Comparison of ENCODE assay signal across 1 cellular context in the genomic region with DNA sequence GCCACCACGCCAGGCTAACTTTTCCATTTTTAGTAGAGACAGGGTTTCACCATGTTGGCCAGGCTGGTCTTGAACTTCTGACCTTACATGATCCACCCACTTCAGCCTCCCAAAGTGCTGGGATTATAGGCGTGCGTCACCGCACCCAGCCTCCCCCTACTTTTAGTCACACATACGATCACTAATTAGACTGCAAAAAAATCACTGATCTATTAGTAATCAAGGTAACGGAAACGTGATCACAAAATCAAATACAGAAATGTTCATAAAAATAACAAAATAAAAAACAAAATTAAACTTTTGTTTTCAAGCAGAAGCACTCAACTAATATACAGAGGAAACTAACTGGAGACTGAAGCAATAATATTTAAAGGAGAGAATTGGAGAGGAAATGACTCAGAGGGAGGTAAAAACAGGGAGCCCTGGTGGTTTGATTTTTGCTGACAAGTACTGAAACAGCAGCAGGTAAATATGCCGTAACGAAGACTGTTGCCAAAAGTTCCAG.
TF ChIP-seq lines count a peak whose summit lies in the region.

No MANE protein-coding gene starts in this region.

TF ChIP-seq in K562, 482 proteins besides CTCF, POLR2A, EP300 and RAD21 (continued from another document and continues in another):
- TF ChIP-seq, protein P1, sequence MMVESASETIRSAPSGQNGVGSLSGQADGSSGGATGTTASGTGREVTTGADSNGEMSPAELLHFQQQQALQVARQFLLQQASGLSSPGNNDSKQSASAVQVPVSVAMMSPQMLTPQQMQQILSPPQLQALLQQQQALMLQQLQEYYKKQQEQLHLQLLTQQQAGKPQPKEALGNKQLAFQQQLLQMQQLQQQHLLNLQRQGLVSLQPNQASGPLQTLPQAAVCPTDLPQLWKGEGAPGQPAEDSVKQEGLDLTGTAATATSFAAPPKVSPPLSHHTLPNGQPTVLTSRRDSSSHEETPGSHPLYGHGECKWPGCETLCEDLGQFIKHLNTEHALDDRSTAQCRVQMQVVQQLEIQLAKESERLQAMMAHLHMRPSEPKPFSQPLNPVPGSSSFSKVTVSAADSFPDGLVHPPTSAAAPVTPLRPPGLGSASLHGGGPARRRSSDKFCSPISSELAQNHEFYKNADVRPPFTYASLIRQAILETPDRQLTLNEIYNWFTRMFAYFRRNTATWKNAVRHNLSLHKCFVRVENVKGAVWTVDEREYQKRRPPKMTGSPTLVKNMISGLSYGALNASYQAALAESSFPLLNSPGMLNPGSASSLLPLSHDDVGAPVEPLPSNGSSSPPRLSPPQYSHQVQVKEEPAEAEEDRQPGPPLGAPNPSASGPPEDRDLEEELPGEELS (CRISPR knock-in tag; IDR thresholded peaks at IDR 0.05; ENCODE audit: borderline replicate concordance): no peak
- TF ChIP-seq ZKSCAN3 (CRISPR knock-in tag; IDR thresholded peaks at IDR 0.05) (no peak), HDAC8 (tag; IDR thresholded peaks at IDR 0.05) (no peak), SREBF1 (IDR thresholded peaks at IDR 0.05; ENCODE audit: borderline replicate concordance, low read depth, low read length) (no peak), RHOXF2B (CRISPR knock-in tag; conservative IDR thresholded peaks at IDR 0.05) (no peak), L3MBTL2 (IDR thresholded peaks at IDR 0.05) (no peak), TAF9B (IDR thresholded peaks at IDR 0.05; ENCODE audit: partially characterized antibody) (peak; percentile 22), NFIC (IDR thresholded peaks at IDR 0.05) (0 out of 2 replicates have a peak, but pooled peaks have one; percentile 5), NBN (IDR thresholded peaks at IDR 0.05; ENCODE audit: low read depth) (no peak), MEIS2 (IDR thresholded peaks at IDR 0.05; ENCODE audit: partially characterized antibody) (peak; percentile 23), MAZ (CRISPR knock-in tag; conservative IDR thresholded peaks at IDR 0.05 in 1 of 2, IDR thresholded peaks at IDR 0.05 in 1 of 2) (no peak), HCFC1 (IDR thresholded peaks at IDR 0.05; ENCODE audit: low read depth, low read length) (no peak), CXXC5 (CRISPR knock-in tag; IDR thresholded peaks at IDR 0.05) (0 out of 2 replicates have a peak, but pooled peaks have one; percentile 25), ARHGAP35 (IDR thresholded peaks at IDR 0.05; ENCODE audit: partially characterized antibody) (no peak), ATF7 (IDR thresholded peaks at IDR 0.05) (peak; percentile 29; the same call in 1 of the 2 replicates), YBX1 (IDR thresholded peaks at IDR 0.05) (no peak), TEAD2 (tag; IDR thresholded peaks at IDR 0.05) (no peak), ARNT (IDR thresholded peaks at IDR 0.05) (0 out of 4 replicates have a peak, but pooled peaks of 1 of the 2 experiments have one; percentile 27), ZNF23 (CRISPR knock-in tag; IDR thresholded peaks at IDR 0.05) (no peak), KDM1A (IDR thresholded peaks at IDR 0.05) (peak; percentile 77 to 86), MTA2 (IDR thresholded peaks at IDR 0.05; ENCODE audit: low read depth) (no peak), NR2C2 (CRISPR knock-in tag; IDR thresholded peaks at IDR 0.05) (no peak), NR2C2 (tag; IDR thresholded peaks at IDR 0.05) (peak; percentile 25; the same call in 1 of the 2 replicates), NR2F6 (CRISPR knock-in tag; IDR thresholded peaks at IDR 0.05) (no peak), ZNF830 (CRISPR knock-in tag; IDR thresholded peaks at IDR 0.05) (no peak), RAD51 (IDR thresholded peaks at IDR 0.05; ENCODE audit: borderline replicate concordance, low read depth) (0 out of 2 replicates have a peak, but pooled peaks have one; percentile 6), SOX6 (IDR thresholded peaks at IDR 0.05) (peak; percentile 24; the same call in 1 of the 2 replicates), SRSF1 (IDR thresholded peaks at IDR 0.05; ENCODE audit: low read depth, low read length) (no peak), BCL6 (CRISPR knock-in tag; IDR thresholded peaks at IDR 0.05) (no peak), NFE2 (IDR thresholded peaks at IDR 0.05; ENCODE audit: low read depth) (peak; percentile 56; the same call in 1 of the 2 replicates), C11orf30 (IDR thresholded peaks at IDR 0.05; ENCODE audit: low read depth) (peak; percentile 96), ASH1L (IDR thresholded peaks at IDR 0.05; ENCODE audit: borderline replicate concordance, low read depth, partially characterized antibody) (no peak), EP400 (IDR thresholded peaks at IDR 0.05) (0 out of 2 replicates have a peak, but pooled peaks have one; percentile 28), ETV5 (CRISPR knock-in tag; IDR thresholded peaks at IDR 0.05; ENCODE audit: low read depth) (no peak), ZNF696 (CRISPR knock-in tag; conservative IDR thresholded peaks at IDR 0.05) (no peak), ZNF764 (CRISPR knock-in tag; IDR thresholded peaks at IDR 0.05; ENCODE audit: low read depth) (no peak), THRAP3 (IDR thresholded peaks at IDR 0.05; ENCODE audit: borderline replicate concordance) (peak; percentile 24; the same call in 1 of the 2 replicates)
- TF ChIP-seq, protein P2, sequence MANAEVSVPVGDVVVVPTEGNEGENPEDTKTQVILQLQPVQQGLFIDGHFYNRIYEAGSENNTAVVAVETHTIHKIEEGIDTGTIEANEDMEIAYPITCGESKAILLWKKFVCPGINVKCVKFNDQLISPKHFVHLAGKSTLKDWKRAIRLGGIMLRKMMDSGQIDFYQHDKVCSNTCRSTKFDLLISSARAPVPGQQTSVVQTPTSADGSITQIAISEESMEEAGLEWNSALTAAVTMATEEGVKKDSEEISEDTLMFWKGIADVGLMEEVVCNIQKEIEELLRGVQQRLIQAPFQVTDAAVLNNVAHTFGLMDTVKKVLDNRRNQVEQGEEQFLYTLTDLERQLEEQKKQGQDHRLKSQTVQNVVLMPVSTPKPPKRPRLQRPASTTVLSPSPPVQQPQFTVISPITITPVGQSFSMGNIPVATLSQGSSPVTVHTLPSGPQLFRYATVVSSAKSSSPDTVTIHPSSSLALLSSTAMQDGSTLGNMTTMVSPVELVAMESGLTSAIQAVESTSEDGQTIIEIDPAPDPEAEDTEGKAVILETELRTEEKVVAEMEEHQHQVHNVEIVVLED (CRISPR knock-in tag; IDR thresholded peaks at IDR 0.05): no peak
- TF ChIP-seq, protein P3, sequence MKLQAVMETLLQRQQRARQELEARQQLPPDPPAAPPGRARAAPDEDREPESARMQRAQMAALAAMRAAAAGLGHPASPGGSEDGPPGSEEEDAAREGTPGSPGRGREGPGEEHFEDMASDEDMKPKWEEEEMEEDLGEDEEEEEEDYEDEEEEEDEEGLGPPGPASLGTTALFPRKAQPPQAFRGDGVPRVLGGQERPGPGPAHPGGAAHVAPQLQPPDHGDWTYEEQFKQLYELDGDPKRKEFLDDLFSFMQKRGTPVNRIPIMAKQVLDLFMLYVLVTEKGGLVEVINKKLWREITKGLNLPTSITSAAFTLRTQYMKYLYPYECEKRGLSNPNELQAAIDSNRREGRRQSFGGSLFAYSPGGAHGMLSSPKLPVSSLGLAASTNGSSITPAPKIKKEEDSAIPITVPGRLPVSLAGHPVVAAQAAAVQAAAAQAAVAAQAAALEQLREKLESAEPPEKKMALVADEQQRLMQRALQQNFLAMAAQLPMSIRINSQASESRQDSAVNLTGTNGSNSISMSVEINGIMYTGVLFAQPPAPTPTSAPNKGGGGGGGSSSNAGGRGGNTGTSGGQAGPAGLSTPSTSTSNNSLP (IDR thresholded peaks at IDR 0.05; ENCODE audit: borderline replicate concordance, low read depth, low read length): no peak
- TF ChIP-seq, protein P4, sequence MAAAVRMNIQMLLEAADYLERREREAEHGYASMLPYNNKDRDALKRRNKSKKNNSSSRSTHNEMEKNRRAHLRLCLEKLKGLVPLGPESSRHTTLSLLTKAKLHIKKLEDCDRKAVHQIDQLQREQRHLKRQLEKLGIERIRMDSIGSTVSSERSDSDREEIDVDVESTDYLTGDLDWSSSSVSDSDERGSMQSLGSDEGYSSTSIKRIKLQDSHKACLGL (CRISPR knock-in tag; IDR thresholded peaks at IDR 0.05; ENCODE audit: borderline replicate concordance, poor library complexity, severe bottlenecking): no peak
- TF ChIP-seq, protein P5, sequence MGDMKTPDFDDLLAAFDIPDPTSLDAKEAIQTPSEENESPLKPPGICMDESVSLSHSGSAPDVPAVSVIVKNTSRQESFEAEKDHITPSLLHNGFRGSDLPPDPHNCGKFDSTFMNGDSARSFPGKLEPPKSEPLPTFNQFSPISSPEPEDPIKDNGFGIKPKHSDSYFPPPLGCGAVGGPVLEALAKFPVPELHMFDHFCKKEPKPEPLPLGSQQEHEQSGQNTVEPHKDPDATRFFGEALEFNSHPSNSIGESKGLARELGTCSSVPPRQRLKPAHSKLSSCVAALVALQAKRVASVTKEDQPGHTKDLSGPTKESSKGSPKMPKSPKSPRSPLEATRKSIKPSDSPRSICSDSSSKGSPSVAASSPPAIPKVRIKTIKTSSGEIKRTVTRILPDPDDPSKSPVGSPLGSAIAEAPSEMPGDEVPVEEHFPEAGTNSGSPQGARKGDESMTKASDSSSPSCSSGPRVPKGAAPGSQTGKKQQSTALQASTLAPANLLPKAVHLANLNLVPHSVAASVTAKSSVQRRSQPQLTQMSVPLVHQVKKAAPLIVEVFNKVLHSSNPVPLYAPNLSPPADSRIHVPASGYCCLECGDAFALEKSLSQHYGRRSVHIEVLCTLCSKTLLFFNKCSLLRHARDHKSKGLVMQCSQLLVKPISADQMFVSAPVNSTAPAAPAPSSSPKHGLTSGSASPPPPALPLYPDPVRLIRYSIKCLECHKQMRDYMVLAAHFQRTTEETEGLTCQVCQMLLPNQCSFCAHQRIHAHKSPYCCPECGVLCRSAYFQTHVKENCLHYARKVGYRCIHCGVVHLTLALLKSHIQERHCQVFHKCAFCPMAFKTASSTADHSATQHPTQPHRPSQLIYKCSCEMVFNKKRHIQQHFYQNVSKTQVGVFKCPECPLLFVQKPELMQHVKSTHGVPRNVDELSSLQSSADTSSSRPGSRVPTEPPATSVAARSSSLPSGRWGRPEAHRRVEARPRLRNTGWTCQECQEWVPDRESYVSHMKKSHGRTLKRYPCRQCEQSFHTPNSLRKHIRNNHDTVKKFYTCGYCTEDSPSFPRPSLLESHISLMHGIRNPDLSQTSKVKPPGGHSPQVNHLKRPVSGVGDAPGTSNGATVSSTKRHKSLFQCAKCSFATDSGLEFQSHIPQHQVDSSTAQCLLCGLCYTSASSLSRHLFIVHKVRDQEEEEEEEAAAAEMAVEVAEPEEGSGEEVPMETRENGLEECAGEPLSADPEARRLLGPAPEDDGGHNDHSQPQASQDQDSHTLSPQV (IDR thresholded peaks at IDR 0.05): peak; percentile 15; the same call in 1 of the 2 replicates
- TF ChIP-seq, protein P6, sequence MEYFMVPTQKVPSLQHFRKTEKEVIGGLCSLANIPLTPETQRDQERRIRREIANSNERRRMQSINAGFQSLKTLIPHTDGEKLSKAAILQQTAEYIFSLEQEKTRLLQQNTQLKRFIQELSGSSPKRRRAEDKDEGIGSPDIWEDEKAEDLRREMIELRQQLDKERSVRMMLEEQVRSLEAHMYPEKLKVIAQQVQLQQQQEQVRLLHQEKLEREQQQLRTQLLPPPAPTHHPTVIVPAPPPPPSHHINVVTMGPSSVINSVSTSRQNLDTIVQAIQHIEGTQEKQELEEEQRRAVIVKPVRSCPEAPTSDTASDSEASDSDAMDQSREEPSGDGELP (CRISPR knock-in tag; IDR thresholded peaks at IDR 0.05; ENCODE audit: borderline replicate concordance): no peak
- TF ChIP-seq, protein P7, sequence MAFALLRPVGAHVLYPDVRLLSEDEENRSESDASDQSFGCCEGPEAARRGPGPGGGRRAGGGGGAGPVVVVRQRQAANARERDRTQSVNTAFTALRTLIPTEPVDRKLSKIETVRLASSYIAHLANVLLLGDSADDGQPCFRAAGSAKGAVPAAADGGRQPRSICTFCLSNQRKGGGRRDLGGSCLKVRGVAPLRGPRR (CRISPR knock-in tag; IDR thresholded peaks at IDR 0.05): no peak
- TF ChIP-seq, protein P8, sequence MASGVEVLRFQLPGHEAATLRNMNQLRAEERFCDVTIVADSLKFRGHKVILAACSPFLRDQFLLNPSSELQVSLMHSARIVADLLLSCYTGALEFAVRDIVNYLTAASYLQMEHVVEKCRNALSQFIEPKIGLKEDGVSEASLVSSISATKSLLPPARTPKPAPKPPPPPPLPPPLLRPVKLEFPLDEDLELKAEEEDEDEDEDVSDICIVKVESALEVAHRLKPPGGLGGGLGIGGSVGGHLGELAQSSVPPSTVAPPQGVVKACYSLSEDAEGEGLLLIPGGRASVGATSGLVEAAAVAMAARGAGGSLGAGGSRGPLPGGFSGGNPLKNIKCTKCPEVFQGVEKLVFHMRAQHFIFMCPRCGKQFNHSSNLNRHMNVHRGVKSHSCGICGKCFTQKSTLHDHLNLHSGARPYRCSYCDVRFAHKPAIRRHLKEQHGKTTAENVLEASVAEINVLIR (CRISPR knock-in tag; IDR thresholded peaks at IDR 0.05): 0 out of 2 replicates have a peak, but pooled peaks have one; percentile 9
- TF ChIP-seq, protein P9, sequence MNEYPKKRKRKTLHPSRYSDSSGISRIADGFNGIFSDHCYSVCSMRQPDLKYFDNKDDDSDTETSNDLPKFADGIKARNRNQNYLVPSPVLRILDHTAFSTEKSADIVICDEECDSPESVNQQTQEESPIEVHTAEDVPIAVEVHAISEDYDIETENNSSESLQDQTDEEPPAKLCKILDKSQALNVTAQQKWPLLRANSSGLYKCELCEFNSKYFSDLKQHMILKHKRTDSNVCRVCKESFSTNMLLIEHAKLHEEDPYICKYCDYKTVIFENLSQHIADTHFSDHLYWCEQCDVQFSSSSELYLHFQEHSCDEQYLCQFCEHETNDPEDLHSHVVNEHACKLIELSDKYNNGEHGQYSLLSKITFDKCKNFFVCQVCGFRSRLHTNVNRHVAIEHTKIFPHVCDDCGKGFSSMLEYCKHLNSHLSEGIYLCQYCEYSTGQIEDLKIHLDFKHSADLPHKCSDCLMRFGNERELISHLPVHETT (CRISPR knock-in tag; conservative IDR thresholded peaks at IDR 0.05 in 1 of 2, IDR thresholded peaks at IDR 0.05 in 1 of 2): no peak
- TF ChIP-seq, protein P10, sequence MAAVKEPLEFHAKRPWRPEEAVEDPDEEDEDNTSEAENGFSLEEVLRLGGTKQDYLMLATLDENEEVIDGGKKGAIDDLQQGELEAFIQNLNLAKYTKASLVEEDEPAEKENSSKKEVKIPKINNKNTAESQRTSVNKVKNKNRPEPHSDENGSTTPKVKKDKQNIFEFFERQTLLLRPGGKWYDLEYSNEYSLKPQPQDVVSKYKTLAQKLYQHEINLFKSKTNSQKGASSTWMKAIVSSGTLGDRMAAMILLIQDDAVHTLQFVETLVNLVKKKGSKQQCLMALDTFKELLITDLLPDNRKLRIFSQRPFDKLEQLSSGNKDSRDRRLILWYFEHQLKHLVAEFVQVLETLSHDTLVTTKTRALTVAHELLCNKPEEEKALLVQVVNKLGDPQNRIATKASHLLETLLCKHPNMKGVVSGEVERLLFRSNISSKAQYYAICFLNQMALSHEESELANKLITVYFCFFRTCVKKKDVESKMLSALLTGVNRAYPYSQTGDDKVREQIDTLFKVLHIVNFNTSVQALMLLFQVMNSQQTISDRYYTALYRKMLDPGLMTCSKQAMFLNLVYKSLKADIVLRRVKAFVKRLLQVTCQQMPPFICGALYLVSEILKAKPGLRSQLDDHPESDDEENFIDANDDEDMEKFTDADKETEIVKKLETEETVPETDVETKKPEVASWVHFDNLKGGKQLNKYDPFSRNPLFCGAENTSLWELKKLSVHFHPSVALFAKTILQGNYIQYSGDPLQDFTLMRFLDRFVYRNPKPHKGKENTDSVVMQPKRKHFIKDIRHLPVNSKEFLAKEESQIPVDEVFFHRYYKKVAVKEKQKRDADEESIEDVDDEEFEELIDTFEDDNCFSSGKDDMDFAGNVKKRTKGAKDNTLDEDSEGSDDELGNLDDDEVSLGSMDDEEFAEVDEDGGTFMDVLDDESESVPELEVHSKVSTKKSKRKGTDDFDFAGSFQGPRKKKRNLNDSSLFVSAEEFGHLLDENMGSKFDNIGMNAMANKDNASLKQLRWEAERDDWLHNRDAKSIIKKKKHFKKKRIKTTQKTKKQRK (IDR thresholded peaks at IDR 0.05; ENCODE audit: borderline replicate concordance, low read depth, low read length): no peak
